Comparison of ENCODE assay signal across 23 cellular contexts in genomic region chr7:119271147-119271779, GRCh38.
A peak's percentile ranks its signal among the peaks of the same experiment; 100 is the strongest.
DNase-seq lines count a peak whose midpoint lies in the region; ATAC-seq and TF ChIP-seq lines count a peak whose summit lies in the region.
"Had no signal": no experiment of that assay in that cellular context is flagged by ENCODE, and none has a peak within 500 bp of the region (broad histone marks: within the 10 kb centered on the region; RNA-seq: fewer than 3 reads in every experiment).

No MANE protein-coding gene starts in this region.

- H3K4me3 ChIP-seq in GM12865 (ENCODE audit: low read depth, low read length) = no peak overlapping the region
- no peak overlapping the region for H3K4me3 ChIP-seq in esophagus (ENCODE audit: low read depth in 1 of 2, low read length in 2 of 2)
- H3K4me3 ChIP-seq in neuronal stem cell (ENCODE audit: low read length in 2 of 2) = no peak overlapping the region
- H3K4me3 ChIP-seq: PC-9, SJSA1 had no signal

- H3K36me3 ChIP-seq in esophagus (ENCODE audit: control insufficient read depth in 2 of 2, insufficient read depth in 2 of 2, low read length in 1 of 2) (no peaks in the 10 kb centered on the region), neuronal stem cell (replicated peaks in 1 of 2; ENCODE audit: control insufficient read depth in 2 of 2, insufficient read depth in 2 of 2, low read length in 2 of 2) (no peaks in the 10 kb centered on the region)
- H3K36me3 ChIP-seq: SJSA1 had no signal

- no peak overlapping the region for H3K4ac ChIP-seq in neuronal stem cell (ENCODE audit: low read length)

- H3K9me3 ChIP-seq in esophagus (ENCODE audit: control insufficient read depth in 2 of 2, insufficient read depth in 1 of 2, low read depth in 1 of 2, low read length in 1 of 2) (no peaks in the 10 kb centered on the region), neuronal stem cell (replicated peaks in 1 of 2; ENCODE audit: control insufficient read depth in 2 of 2, insufficient read depth in 1 of 2, low read depth in 1 of 2, low read length in 2 of 2) (no peaks in the 10 kb centered on the region)
- H3K9me3 ChIP-seq: SJSA1 had no signal

- no peak for TF ChIP-seq CTCF in GM12865 (IDR thresholded peaks at IDR 0.05; ENCODE audit: insufficient read depth, low read depth, low read length, missing control alignments)

- CTCF ChIA-PET in activated CD4-positive, alpha-beta memory T cell treated with anti-CD3 and anti-CD28 coated beads, Interleukin-2, amount 10 ng/mL, durations not matched to agents 7 days and 5 days (lab: Charles Lee) = no interaction called here

- H3K14ac ChIP-seq in neuronal stem cell (ENCODE audit: low read length) = no peak overlapping the region

- H3K27me3 Mint-ChIP-seq in effector memory CD8-positive, alpha-beta T cell = no peaks in the 10 kb centered on the region
- H3K27me3 Mint-ChIP-seq in activated CD4-positive, alpha-beta memory T cell treated with anti-CD3 and anti-CD28 coated beads, Interleukin-2, amount 10 ng/mL, durations not matched to agents 7 days and 5 days = no peaks in the 10 kb centered on the region
- H3K27me3 Mint-ChIP-seq: IgD-negative memory B cell had no signal

- H3K9ac ChIP-seq in neuronal stem cell (ENCODE audit: low read depth, low read length, poor library complexity) = no peak overlapping the region

- H3K79me1 ChIP-seq in neuronal stem cell (ENCODE audit: low read depth, low read length) = no peaks in the 10 kb centered on the region

- WGBS in esophagus, 2 donors = 77 to 79% methylated on average over 9 of the region's 9 CpGs
- no CpG with 5 or more reads among the region's 9 CpGs for WGBS in neuronal stem cell (ENCODE audit: extremely low coverage in 2 of 2, insufficient read length in 2 of 2, insufficient replicate concordance in 1 of 2), 2 donors

- H2BK12ac ChIP-seq in neuronal stem cell (ENCODE audit: low read length) = no peak overlapping the region

- H2AK5ac ChIP-seq in neuronal stem cell (ENCODE audit: low read depth, low read length) = no peak overlapping the region

- H3K27ac ChIP-seq in esophagus (ENCODE audit: low read depth in 2 of 2, low read length in 1 of 2) = peak overlapping the region; percentile 5 to 90
- no peak overlapping the region for H3K27ac ChIP-seq in neuronal stem cell (replicated peaks; ENCODE audit: low read length)
- H3K27ac ChIP-seq: PC-9, SJSA1 had no signal

- H4K91ac ChIP-seq in neuronal stem cell (ENCODE audit: low read depth, low read length, poor library complexity) = no peak overlapping the region

- H2BK5ac ChIP-seq in neuronal stem cell (ENCODE audit: low read length) = no peak overlapping the region

- no peak overlapping the region for H3K4me3 Mint-ChIP-seq in effector memory CD8-positive, alpha-beta T cell
- H3K4me3 Mint-ChIP-seq in activated CD4-positive, alpha-beta memory T cell treated with anti-CD3 and anti-CD28 coated beads, Interleukin-2, amount 10 ng/mL, durations not matched to agents 7 days and 5 days = no peak overlapping the region
- H3K4me3 Mint-ChIP-seq: CD14-positive monocyte, IgD-negative memory B cell had no signal

- DNase-seq in GM12865 (ENCODE audit: low read depth) (peak; percentile 5), neuronal stem cell (ENCODE audit: low spot score) (no peak), AG08396 (ENCODE audit: low spot score) (no peak)
- DNase-seq in effector memory CD8-positive, alpha-beta T cell = no peak
- DNase-seq in activated CD4-positive, alpha-beta memory T cell treated with anti-CD3 and anti-CD28 coated beads, Interleukin-2, amount 10 ng/mL, durations not matched to agents 7 days and 5 days = no peak
- no peak for DNase-seq in activated naive CD4-positive, alpha-beta T cell (lab: John Stamatoyannopoulos, UW)
- DNase-seq: AML-193, COR-L47, DMS153, EL, Kasumi-1, MM.1S, NCI-H1092 treated with DMSO at 0.1 percent for 48 hours, NCI-H2107, NCI-H2227 treated with DMSO at 0.1 percent for 48 hours, NCI-H524, SW 1271 had no signal

- H3K4me1 ChIP-seq in esophagus (ENCODE audit: control insufficient read depth in 2 of 2, insufficient read depth in 2 of 2, low read length in 1 of 2) (no peaks in the 10 kb centered on the region), neuronal stem cell (ENCODE audit: control insufficient read depth in 2 of 2, insufficient read depth in 1 of 2, low read depth in 1 of 2, low read length in 2 of 2) (no peaks in the 10 kb centered on the region)
- H3K4me1 ChIP-seq: SJSA1 had no signal

- no peak overlapping the region for H4K8ac ChIP-seq in neuronal stem cell (ENCODE audit: low read depth, low read length)

- no peak overlapping the region for H2BK120ac ChIP-seq in neuronal stem cell (ENCODE audit: low read depth, low read length)

- H3K4me1 Mint-ChIP-seq in effector memory CD8-positive, alpha-beta T cell (ENCODE audit: low read depth in 2 of 2) = no peaks in the 10 kb centered on the region
- H3K4me1 Mint-ChIP-seq in activated CD4-positive, alpha-beta memory T cell treated with anti-CD3 and anti-CD28 coated beads, Interleukin-2, amount 10 ng/mL, durations not matched to agents 7 days and 5 days = no peaks in the 10 kb centered on the region
- H3K4me1 Mint-ChIP-seq: CD14-positive monocyte, IgD-negative memory B cell had no signal

- H3K18ac ChIP-seq in neuronal stem cell (ENCODE audit: low read length) = no peak overlapping the region

- H3K9me3 Mint-ChIP-seq in effector memory CD8-positive, alpha-beta T cell = peaks cover 11 to 14% of the 10 kb centered on the region in 2 donors
- H3K9me3 Mint-ChIP-seq in activated CD4-positive, alpha-beta memory T cell treated with anti-CD3 and anti-CD28 coated beads, Interleukin-2, amount 10 ng/mL, durations not matched to agents 7 days and 5 days = no peaks in the 10 kb centered on the region
- H3K9me3 Mint-ChIP-seq: CD14-positive monocyte had no signal

- peak overlapping the region; percentile 59 for H2AFZ ChIP-seq in neuronal stem cell (ENCODE audit: low read length)
- H2AFZ ChIP-seq: PC-9 had no signal

- H3K36me3 Mint-ChIP-seq in effector memory CD8-positive, alpha-beta T cell (ENCODE audit: insufficient read depth) = no peaks in the 10 kb centered on the region
- H3K36me3 Mint-ChIP-seq in activated CD4-positive, alpha-beta memory T cell treated with anti-CD3 and anti-CD28 coated beads, Interleukin-2, amount 10 ng/mL, durations not matched to agents 7 days and 5 days (ENCODE audit: low read depth) = no peaks in the 10 kb centered on the region
- H3K36me3 Mint-ChIP-seq: CD14-positive monocyte, IgD-negative memory B cell had no signal

- no peak overlapping the region for H3K23ac ChIP-seq in neuronal stem cell (ENCODE audit: low read depth, low read length, poor library complexity)

- no peak overlapping the region for H3K4me2 ChIP-seq in neuronal stem cell (ENCODE audit: insufficient read depth, low read length, poor library complexity, severe bottlenecking)
- H3K4me2 ChIP-seq: PC-9 had no signal

- POLR2A ChIA-PET in activated CD4-positive, alpha-beta memory T cell treated with anti-CD3 and anti-CD28 coated beads, Interleukin-2, amount 10 ng/mL, durations not matched to agents 7 days and 5 days (lab: Charles Lee) = no interaction called here

- no peaks in the 10 kb centered on the region for H3K27me3 ChIP-seq in esophagus (ENCODE audit: control insufficient read depth in 1 of 2, insufficient read depth in 2 of 2, low read length in 2 of 2)
- H3K27me3 ChIP-seq in neuronal stem cell (ENCODE audit: control insufficient read depth in 3 of 3, insufficient read depth in 3 of 3, low read depth in 1 of 3, low read length in 3 of 3) = no peaks in the 10 kb centered on the region
- H3K27me3 ChIP-seq: SJSA1 had no signal

- no peak overlapping the region for H2BK15ac ChIP-seq in neuronal stem cell (ENCODE audit: low read length)

- H3K27ac Mint-ChIP-seq in effector memory CD8-positive, alpha-beta T cell = no peak overlapping the region
- no peak overlapping the region for H3K27ac Mint-ChIP-seq in activated CD4-positive, alpha-beta memory T cell treated with anti-CD3 and anti-CD28 coated beads, Interleukin-2, amount 10 ng/mL, durations not matched to agents 7 days and 5 days
- H3K27ac Mint-ChIP-seq: CD14-positive monocyte had no signal

- peak; percentile 14 for ATAC-seq in HG03175 (IDR thresholded peaks at IDR 0.05; ENCODE audit: unreplicated experiment)
- no peak for ATAC-seq in effector memory CD8-positive, alpha-beta T cell (replicated peaks)
